12 cellular contexts compared by ENCODE assay signal in the genomic region with DNA sequence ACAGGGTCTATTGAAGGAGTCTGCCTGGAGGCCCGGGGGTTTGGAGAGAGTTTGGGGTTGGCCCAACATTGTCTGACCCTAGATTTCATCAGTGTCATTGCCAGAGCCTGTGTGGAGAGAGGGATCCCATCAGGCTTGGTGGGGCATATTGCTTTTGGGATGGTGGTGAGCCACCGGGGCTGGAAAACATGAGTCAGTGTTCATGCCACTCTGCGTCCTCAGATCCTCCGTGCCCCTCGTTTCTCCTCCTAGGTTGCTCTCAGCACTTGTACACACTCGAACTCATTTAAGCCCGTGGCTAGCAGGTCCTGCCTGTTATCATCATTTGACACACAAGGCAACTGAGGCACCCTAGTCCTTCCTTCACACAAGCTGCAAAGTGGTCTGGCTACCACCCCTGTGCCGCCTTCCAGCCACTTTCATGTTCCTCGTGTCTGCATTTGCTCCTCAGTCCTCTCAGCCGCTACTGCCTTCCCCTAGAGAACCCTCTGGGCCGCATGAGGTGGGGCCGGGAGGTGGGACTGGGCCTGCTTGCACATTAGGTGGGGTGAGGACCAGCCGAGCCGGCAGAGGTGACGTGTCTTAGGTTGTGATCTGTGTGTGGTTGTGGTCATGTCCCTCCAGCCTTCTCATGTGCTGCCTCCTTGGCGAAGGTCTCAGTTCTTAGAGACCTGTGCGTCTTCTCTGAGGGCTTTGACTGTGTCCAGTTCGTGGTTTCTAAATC. TPM values are rescaled to one million over a fixed set of nuclear protein-coding genes. Genes with fewer than 3 reads are reported as not detected.
A peak's percentile ranks its signal among the peaks of the same experiment; 100 is the strongest.
DNase-seq lines count a peak whose midpoint lies in the region; ATAC-seq and TF ChIP-seq lines count a peak whose summit lies in the region.
"Had no signal": no experiment of that assay in that cellular context is flagged by ENCODE, and none has a peak within 500 bp of the region (broad histone marks: within the 10 kb centered on the region; RNA-seq: fewer than 3 reads in every experiment).

No MANE protein-coding gene starts in this region.

- no peak for TF ChIP-seq CTCF in HEK293 (tag by site-specific recombination; IDR thresholded peaks at IDR 0.05)

- intact Hi-C loops in activated T-helper 1 cell treated with anti-CD3 and anti-CD28 coated beads, Interleukin-12 subunit alpha, Interleukin-12 subunit beta, Interleukin-2, Interleukin-4 antibody, amounts not matched to agents 30 ng/mL and 10 ng/mL and 1 ng/mL, durations not matched to agents 14 hours and 24 hours and 36 hours (cut with micrococcal nuclease): no loop called here

- H3K4me3 ChIP-seq in ACC112 (ENCODE audit: low read depth, low read length): no peak overlapping the region
- H3K4me3 ChIP-seq in HEK293 (ENCODE audit: low read depth, low read length): no peak overlapping the region
- H3K4me3 ChIP-seq: HAP-1, heart right ventricle, ovary had no signal

- H3K27me3 Mint-ChIP-seq in activated T-helper 1 cell treated with anti-CD3 and anti-CD28 coated beads, Interleukin-12 subunit alpha, Interleukin-12 subunit beta, Interleukin-2, Interleukin-4 antibody, amounts not matched to agents 30 ng/mL and 10 ng/mL and 1 ng/mL, durations not matched to agents 14 hours and 24 hours and 36 hours (ENCODE audit: insufficient read depth): no peaks in the 10 kb centered on the region

- peaks cover 30% of the 10 kb centered on the region for H3K4me1 ChIP-seq in ACC112 (ENCODE audit: control insufficient read depth, insufficient read depth, low read length, unreplicated experiment)
- H3K4me1 ChIP-seq in HEK293 (ENCODE audit: control insufficient read depth, insufficient read depth, low read length): peaks cover 7% of the 10 kb centered on the region

- no peak overlapping the region for H3K27ac Mint-ChIP-seq in activated T-helper 1 cell treated with anti-CD3 and anti-CD28 coated beads, Interleukin-12 subunit alpha, Interleukin-12 subunit beta, Interleukin-2, Interleukin-4 antibody, amounts not matched to agents 30 ng/mL and 10 ng/mL and 1 ng/mL, durations not matched to agents 14 hours and 24 hours and 36 hours

- H3K36me3 ChIP-seq in ACC112 (ENCODE audit: insufficient read depth, low read length): no peaks in the 10 kb centered on the region
- peaks cover 1 to 56% of the 10 kb centered on the region in 2 experiments; a peak in 2 of 3 replicates for H3K36me3 ChIP-seq in HEK293 (ENCODE audit: control insufficient read depth in 2 of 2, insufficient read depth in 1 of 2, low read length in 2 of 2)
- H3K36me3 ChIP-seq: ovary had no signal

- H2AFZ ChIP-seq in ACC112 (ENCODE audit: low read length, unreplicated experiment): no peak overlapping the region

- H3K4me3 Mint-ChIP-seq in activated T-helper 1 cell treated with anti-CD3 and anti-CD28 coated beads, Interleukin-12 subunit alpha, Interleukin-12 subunit beta, Interleukin-2, Interleukin-4 antibody, amounts not matched to agents 30 ng/mL and 10 ng/mL and 1 ng/mL, durations not matched to agents 14 hours and 24 hours and 36 hours: peak overlapping the region; percentile 40

- no peaks in the 10 kb centered on the region for H3K9me3 Mint-ChIP-seq in activated T-helper 1 cell treated with anti-CD3 and anti-CD28 coated beads, Interleukin-12 subunit alpha, Interleukin-12 subunit beta, Interleukin-2, Interleukin-4 antibody, amounts not matched to agents 30 ng/mL and 10 ng/mL and 1 ng/mL, durations not matched to agents 14 hours and 24 hours and 36 hours

- H3K79me2 ChIP-seq in ACC112 (ENCODE audit: control insufficient read depth, insufficient read depth, low read length, unreplicated experiment): peaks cover 77% of the 10 kb centered on the region

- no peaks in the 10 kb centered on the region for H3K27me3 ChIP-seq in ACC112 (ENCODE audit: insufficient read depth, low read length)
- H3K27me3 ChIP-seq: heart right ventricle, ovary had no signal

- H3K27ac ChIP-seq in ACC112 (ENCODE audit: low read depth, low read length) (peak overlapping the region; percentile 83), HEK293 (ENCODE audit: extremely low read depth, low read depth, low read length) (0 out of 2 replicates have a peak overlapping the region, but pooled peaks have one; percentile 11)
- H3K27ac ChIP-seq: heart right ventricle, ovary had no signal

- H3K36me3 Mint-ChIP-seq in activated T-helper 1 cell treated with anti-CD3 and anti-CD28 coated beads, Interleukin-12 subunit alpha, Interleukin-12 subunit beta, Interleukin-2, Interleukin-4 antibody, amounts not matched to agents 30 ng/mL and 10 ng/mL and 1 ng/mL, durations not matched to agents 14 hours and 24 hours and 36 hours (ENCODE audit: low read depth): peaks cover 9% of the 10 kb centered on the region

- ATAC-seq in HG02798 (IDR thresholded peaks at IDR 0.05; ENCODE audit: poor library complexity, unreplicated experiment) (no peak), GM18868 (IDR thresholded peaks at IDR 0.05; ENCODE audit: unreplicated experiment) (no peak), HG03175 (IDR thresholded peaks at IDR 0.05; ENCODE audit: unreplicated experiment) (no peak)
- ATAC-seq: heart right ventricle had no signal

- CTCF ChIA-PET in HEK293 (lab: Yijun Ruan, JAX): interaction anchor here (0.6 to 0.9 kb wide), 2 partner anchors 144 to 275 kb away, joined by 3 read pairs; no protein-coding TSS in a partner anchor

- H3K4me1 Mint-ChIP-seq in activated T-helper 1 cell treated with anti-CD3 and anti-CD28 coated beads, Interleukin-12 subunit alpha, Interleukin-12 subunit beta, Interleukin-2, Interleukin-4 antibody, amounts not matched to agents 30 ng/mL and 10 ng/mL and 1 ng/mL, durations not matched to agents 14 hours and 24 hours and 36 hours (ENCODE audit: low read depth): peaks cover 47% of the 10 kb centered on the region

- H3K9me3 ChIP-seq in HEK293 (ENCODE audit: control insufficient read depth, insufficient read depth, low read depth, low read length): no peaks in the 10 kb centered on the region
- H3K9me3 ChIP-seq: HAP-1, heart right ventricle, ovary had no signal

- POLR2A ChIA-PET in HEK293 (lab: Yijun Ruan, JAX): interaction anchor here (0.6 to 4.2 kb wide), 3 partner anchors 28 to 145 kb away, joined by 3 to 27 read pairs (median 5); a partner anchor contains a TSS

- DNase-seq in activated T-helper 1 cell treated with anti-CD3 and anti-CD28 coated beads, Interleukin-12 subunit alpha, Interleukin-12 subunit beta, Interleukin-2, Interleukin-4 antibody, amounts not matched to agents 30 ng/mL and 10 ng/mL and 1 ng/mL, durations not matched to agents 14 hours and 24 hours and 36 hours (ENCODE audit: low spot score): no peak
- peak; percentile 34 for DNase-seq in myocyte (ENCODE audit: low read depth)
- no peak for DNase-seq in NCI-H1436 (lab: John Stamatoyannopoulos, UW)
- DNase-seq: heart right ventricle, NCI-H510A treated with DMSO at 0.1 percent for 48 hours, ovary had no signal

TF ChIP-seq in HEK293, 187 proteins besides CTCF, POLR2A, EP300 and RAD21:
- TF ChIP-seq, protein P1, sequence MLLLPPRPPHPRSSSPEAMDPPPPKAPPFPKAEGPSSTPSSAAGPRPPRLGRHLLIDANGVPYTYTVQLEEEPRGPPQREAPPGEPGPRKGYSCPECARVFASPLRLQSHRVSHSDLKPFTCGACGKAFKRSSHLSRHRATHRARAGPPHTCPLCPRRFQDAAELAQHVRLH (tag by site-specific recombination; IDR thresholded peaks at IDR 0.05): no peak
- TF ChIP-seq ZNF529 (tag by site-specific recombination; IDR thresholded peaks at IDR 0.05; ENCODE audit: insufficient replicate concordance): no peak

RNA-seq across cellular contexts. Expression of a gene that starts 3.6 kb away (rescaled TPM):
- 124 TPM in 2 replicates for total RNA-seq in activated T-helper 1 cell treated with anti-CD3 and anti-CD28 coated beads, Interleukin-12 subunit alpha, Interleukin-12 subunit beta, Interleukin-2, Interleukin-4 antibody, amounts not matched to agents 30 ng/mL and 10 ng/mL and 1 ng/mL, durations not matched to agents 14 hours and 24 hours and 36 hours
- 59.7 and 66.2 TPM in 2 replicates for total RNA-seq in myocyte
- 42.8 TPM for polyA plus RNA-seq in myocyte (2012)

RNA-seq across cellular contexts. Expression of a gene that starts 5.2 kb away (rescaled TPM):
- total RNA-seq in activated T-helper 1 cell treated with anti-CD3 and anti-CD28 coated beads, Interleukin-12 subunit alpha, Interleukin-12 subunit beta, Interleukin-2, Interleukin-4 antibody, amounts not matched to agents 30 ng/mL and 10 ng/mL and 1 ng/mL, durations not matched to agents 14 hours and 24 hours and 36 hours: 154 and 157 TPM in 2 replicates
- 23.3 and 30.0 TPM in 2 replicates for total RNA-seq in myocyte
- polyA plus RNA-seq in myocyte (2012): 20.0 TPM

RNA-seq across cellular contexts. Expression of a gene that starts 19.1 kb away (rescaled TPM):
- total RNA-seq in activated T-helper 1 cell treated with anti-CD3 and anti-CD28 coated beads, Interleukin-12 subunit alpha, Interleukin-12 subunit beta, Interleukin-2, Interleukin-4 antibody, amounts not matched to agents 30 ng/mL and 10 ng/mL and 1 ng/mL, durations not matched to agents 14 hours and 24 hours and 36 hours: 2.4 and 2.5 TPM in 2 replicates
- total RNA-seq in myocyte: not detected in 2 replicates
- polyA plus RNA-seq in myocyte (2012): 0.06 TPM

RNA-seq across cellular contexts. Expression of a gene that starts 28.5 kb away (rescaled TPM):
- total RNA-seq in activated T-helper 1 cell treated with anti-CD3 and anti-CD28 coated beads, Interleukin-12 subunit alpha, Interleukin-12 subunit beta, Interleukin-2, Interleukin-4 antibody, amounts not matched to agents 30 ng/mL and 10 ng/mL and 1 ng/mL, durations not matched to agents 14 hours and 24 hours and 36 hours: 73.8 and 78.1 TPM in 2 replicates
- total RNA-seq in myocyte: 54.1 and 85.2 TPM in 2 replicates
- polyA plus RNA-seq in myocyte (2012): 80.6 TPM

RNA-seq across cellular contexts. Expression of a gene that starts 28.5 kb away (rescaled TPM):
- total RNA-seq in activated T-helper 1 cell treated with anti-CD3 and anti-CD28 coated beads, Interleukin-12 subunit alpha, Interleukin-12 subunit beta, Interleukin-2, Interleukin-4 antibody, amounts not matched to agents 30 ng/mL and 10 ng/mL and 1 ng/mL, durations not matched to agents 14 hours and 24 hours and 36 hours: 173 and 175 TPM in 2 replicates
- total RNA-seq in myocyte: 20.8 and 21.8 TPM in 2 replicates
- polyA plus RNA-seq in myocyte (2012): 28.1 TPM
